14 cellular contexts compared by ENCODE assay signal in the genomic region with DNA sequence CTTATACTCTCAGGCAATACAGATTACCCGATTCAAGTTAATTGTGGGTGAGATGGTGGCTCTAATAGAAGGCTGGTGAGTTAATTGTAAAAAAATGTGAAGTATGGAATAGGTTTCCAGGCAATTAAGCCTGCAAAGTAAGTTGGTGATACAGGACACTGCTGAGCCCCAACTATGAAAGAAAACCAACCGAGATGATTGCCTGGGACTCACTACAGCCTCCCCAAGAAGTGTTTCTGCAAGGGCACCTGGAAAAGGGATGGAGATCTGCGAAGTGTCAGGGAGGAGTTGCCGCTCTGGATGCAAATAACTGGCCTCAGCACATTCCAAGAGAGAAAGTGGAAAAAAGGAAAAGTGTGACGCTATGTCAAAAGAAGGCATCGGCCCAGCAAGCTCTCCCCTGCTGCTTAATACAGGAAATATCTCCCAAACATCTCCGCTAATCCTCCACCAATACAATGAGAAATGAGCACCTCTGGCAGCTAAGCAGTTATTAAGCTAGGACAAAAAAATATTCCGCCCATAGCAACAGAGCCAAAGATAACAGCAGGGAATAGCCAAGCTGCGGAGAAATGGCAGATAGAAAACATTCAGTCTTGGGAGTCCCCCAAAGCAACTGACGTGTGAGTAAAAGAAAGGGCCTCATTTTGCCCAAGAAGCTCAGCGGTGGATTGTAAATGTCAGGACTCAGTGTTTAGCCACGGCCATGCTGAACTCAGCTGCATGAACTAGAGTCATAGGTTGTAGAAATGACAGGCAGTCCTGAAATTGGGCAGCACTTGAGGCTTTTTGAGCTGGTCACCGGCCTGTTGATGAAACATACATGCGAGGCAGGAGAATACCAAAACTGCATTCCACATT.
DNase-seq lines count a peak whose midpoint lies in the region; ATAC-seq and TF ChIP-seq lines count a peak whose summit lies in the region.
"Had no signal": no experiment of that assay in that cellular context is flagged by ENCODE, and none has a peak within 500 bp of the region (broad histone marks: within the 10 kb centered on the region; RNA-seq: fewer than 3 reads in every experiment).

No MANE protein-coding gene starts in this region.

- H3K27ac ChIP-seq in ascending aorta = peak overlapping the region; percentile 75 to 78
- H3K27ac ChIP-seq: colonic mucosa, HL-60 had no signal

- H3K9me3 ChIP-seq in ascending aorta = no peaks in the 10 kb centered on the region
- H3K9me3 ChIP-seq: colonic mucosa had no signal

- DNase-seq in ELF-1 (ENCODE audit: low read depth, low spot score) = peak; percentile 68
- DNase-seq in ascending aorta (ENCODE audit: low spot score in 2 of 2) = peak in 1 of 2 donors; percentile 69
- DNase-seq in left ventricle myocardium superior = no peak
- DNase-seq in renal cortical epithelial cell (ENCODE audit: low read depth) = peak; percentile 86
- no peak for DNase-seq in NCI-H187 treated with DMSO at 0.1 percent for 48 hours (lab: John Stamatoyannopoulos, UW)
- DNase-seq in activated gamma-delta T cell treated with Interleukin-2 at 50 U/mL for 16 hours = no peak
- DNase-seq in NCI-H1436 (lab: John Stamatoyannopoulos, UW) = no peak
- DNase-seq: activated CD8-positive, alpha-beta memory T cell treated with anti-CD3 and anti-CD28 coated beads, Interleukin-2, amount 50 U/mL, for 48 hours; CD4-positive, alpha-beta memory T cell; colonic mucosa; stimulated activated CD4-positive, alpha-beta T cell treated with anti-CD3 and anti-CD28 coated beads, Interleukin-15, amount 100 ng/mL, for 24 hours had no signal

- ATAC-seq in left ventricle myocardium superior = peak; percentile 74
- no peak for ATAC-seq in HG02981 (IDR thresholded peaks at IDR 0.05; ENCODE audit: unreplicated experiment)
- ATAC-seq: GM12878 had no signal

- H3K4me1 ChIP-seq in ascending aorta = peaks cover 3 to 27% of the 10 kb centered on the region in 2 donors
- H3K4me1 ChIP-seq: colonic mucosa had no signal

- intact Hi-C loops in ascending aorta (cut with DNase I) (loop anchor here (5.0 kb wide), 2 partner anchors 105 to 170 kb away; no protein-coding TSS in a partner anchor), left ventricle myocardium superior (cut with micrococcal nuclease) (no loop called here)

- TF ChIP-seq CTCF in ascending aorta (IDR thresholded peaks at IDR 0.05) = no peak

- no peaks in the 10 kb centered on the region for H3K36me3 ChIP-seq in ascending aorta
- H3K36me3 ChIP-seq: colonic mucosa had no signal

- H3K27me3 ChIP-seq in ascending aorta = no peaks in the 10 kb centered on the region
- H3K27me3 ChIP-seq: colonic mucosa had no signal

- peak overlapping the region; percentile 11 to 40 for H3K4me3 ChIP-seq in ascending aorta
- H3K4me3 ChIP-seq: colonic mucosa, GM12878 had no signal

Comparison
In these comparisons a context has a peak if more than half of its experiments do, and no peak if none do; other contexts are left out.
1. DNase-seq: peak in ELF-1 (single experiment) and renal cortical epithelial cell (single experiment); none in left ventricle myocardium superior (single experiment), NCI-H187 treated with DMSO at 0.1 percent for 48 hours (single experiment), activated gamma-delta T cell treated with Interleukin-2 at 50 U/mL for 16 hours (single experiment) and NCI-H1436 (single experiment).